8 cellular contexts compared by ENCODE assay signal in genomic region chr1:207321790-207322530, GRCh38. TPM values are rescaled to one million over a fixed set of nuclear protein-coding genes. Genes with fewer than 3 reads are reported as not detected.
DNase-seq lines count a peak whose midpoint lies in the region; ATAC-seq, FAIRE-seq and TF ChIP-seq lines count a peak whose summit lies in the region.

No MANE protein-coding gene starts in this region.

- DNase-seq in M059J (ENCODE audit: low read depth) = peak; percentile 28
- peak in 1 of 2 donors; percentile 66 for DNase-seq in ascending aorta (ENCODE audit: low spot score in 2 of 2)
- peak; percentile 34 for DNase-seq in small intestine
- DNase-seq in NCI-H69 (lab: John Stamatoyannopoulos, UW) = no peak
- no peak for DNase-seq in activated gamma-delta T cell treated with Interleukin-2 at 50 U/mL for 16 hours

- peak overlapping the region; percentile 58; the same call in 1 of the 2 replicates for H3K27ac ChIP-seq in ACC112 (ENCODE audit: low read depth, low read length)
- peak overlapping the region; percentile 86 to 91 for H3K27ac ChIP-seq in ascending aorta
- peak overlapping the region; percentile 71 for H3K27ac ChIP-seq in iPS-18a (ENCODE audit: low read length)
- peak overlapping the region; percentile 83 to 98 for H3K27ac ChIP-seq in small intestine (ENCODE audit: low read depth in 1 of 2, low read length in 1 of 2)

- H3K9me3 ChIP-seq in ascending aorta (no peaks in the 10 kb centered on the region), iPS-18a (ENCODE audit: control insufficient read depth, low read depth, low read length) (no peaks in the 10 kb centered on the region), small intestine (ENCODE audit: control insufficient read depth, low read depth) (no peaks in the 10 kb centered on the region)

- ATAC-seq in GM18502 (IDR thresholded peaks at IDR 0.05; ENCODE audit: poor library complexity, unreplicated experiment) = peak; percentile 2

- intact Hi-C loops in ascending aorta (cut with DNase I) = loop anchor here (5.0 to 10.0 kb wide), 2 partner anchors 270 to 433 kb away; partner anchors contain the start of genes CD46, PFKFB2 and YOD1

- 1 to 2% (median 1%) methylated on average over 32 to 36 of the region's 36 CpGs for WGBS in small intestine, 3 donors

- H3K79me2 ChIP-seq in ACC112 (ENCODE audit: control insufficient read depth, insufficient read depth, low read length, unreplicated experiment) = no peaks in the 10 kb centered on the region

- TF ChIP-seq CTCF in ascending aorta (IDR thresholded peaks at IDR 0.05) = no peak

- FAIRE-seq in small intestine (lab: Jason Lieb, UNC) = no peak

- H3K27me3 ChIP-seq in ACC112 (ENCODE audit: insufficient read depth, low read length) (peaks cover 2% of the 10 kb centered on the region; the same call in 1 of the 2 replicates), ascending aorta (no peaks in the 10 kb centered on the region), iPS-18a (ENCODE audit: control insufficient read depth, insufficient read depth, low read length) (peaks cover 8% of the 10 kb centered on the region), small intestine (ENCODE audit: control insufficient read depth in 2 of 2, insufficient read depth in 2 of 2, low read length in 2 of 2) (no peaks in the 10 kb centered on the region)

- H3K4me3 ChIP-seq in ACC112 (ENCODE audit: low read depth, low read length) (peak overlapping the region; percentile 89), ascending aorta (peak overlapping the region; percentile 89 to 93), iPS-18a (ENCODE audit: low read length) (peak overlapping the region; percentile 98), small intestine (ENCODE audit: low read depth in 1 of 2, low read length in 2 of 2) (peak overlapping the region; percentile 67 to 96)

- peak overlapping the region; percentile 92 for H3K9ac ChIP-seq in iPS-18a (ENCODE audit: low read length)

- no peaks in the 10 kb centered on the region for H3K4me1 ChIP-seq in ACC112 (ENCODE audit: control insufficient read depth, insufficient read depth, low read length, unreplicated experiment)
- H3K4me1 ChIP-seq in ascending aorta = no peaks in the 10 kb centered on the region
- peaks cover under 1% of the 10 kb centered on the region for H3K4me1 ChIP-seq in iPS-18a (ENCODE audit: control insufficient read depth, low read depth, low read length)
- H3K4me1 ChIP-seq in small intestine (ENCODE audit: control insufficient read depth in 2 of 2, insufficient read depth in 1 of 2, low read depth in 1 of 2, low read length in 1 of 2) = peaks cover 0 to 3% of the 10 kb centered on the region in 2 donors

- H3K36me3 ChIP-seq in ACC112 (ENCODE audit: insufficient read depth, low read length) = no peaks in the 10 kb centered on the region
- peaks cover 14 to 17% of the 10 kb centered on the region in 2 donors for H3K36me3 ChIP-seq in ascending aorta
- peaks cover 22% of the 10 kb centered on the region for H3K36me3 ChIP-seq in iPS-18a (ENCODE audit: control insufficient read depth, low read depth, low read length)
- peaks cover 2 to 6% of the 10 kb centered on the region in 2 donors for H3K36me3 ChIP-seq in small intestine (ENCODE audit: control insufficient read depth in 2 of 2, insufficient read depth in 2 of 2, low read length in 2 of 2)

- H2AFZ ChIP-seq in ACC112 (ENCODE audit: low read length, unreplicated experiment) = peak overlapping the region; percentile 71

RNA-seq across cellular contexts. Expression of gene CD55, which starts 0.5 kb away (rescaled TPM):
- total RNA-seq in M059J (2014; rRNA removed; shearing (Covaris generic)) = 54.5 and 61.1 TPM in 2 replicates
- 73.1 TPM for total RNA-seq in ascending aorta
- 10 to 100 TPM; 24.8 to 60.2 (median 51.9) TPM for polyA plus RNA-seq in small intestine

Comparison
In these comparisons a context has a peak if more than half of its experiments do, and no peak if none do; other contexts are left out.
1. DNase-seq: peak in M059J (single experiment) and small intestine (single experiment); none in NCI-H69 (single experiment) and activated gamma-delta T cell treated with Interleukin-2 at 50 U/mL for 16 hours (single experiment).
2. Peak in every context shown above with its lines, with median percentiles within 50 percentile points of each other: H3K27ac ChIP-seq and H3K4me3 ChIP-seq.